26 cellular contexts compared by ENCODE assay signal in genomic region chr5:137283801-137284200, GRCh38.
DNase-seq lines count a peak whose midpoint lies in the region; ATAC-seq, FAIRE-seq and TF ChIP-seq lines count a peak whose summit lies in the region.
"Had no signal": no experiment of that assay in that cellular context is flagged by ENCODE, and none has a peak within 500 bp of the region (broad histone marks: within the 10 kb centered on the region; RNA-seq: fewer than 3 reads in every experiment).

No MANE protein-coding gene starts in this region.

- no peak overlapping the region for H3K4me3 ChIP-seq in pancreas
- H3K4me3 ChIP-seq: BLaER1, GM23338, K562, MG63, SK-N-MC had no signal

- ATAC-seq in pancreas, result peak; percentile 35 to 65 (median 44)
- no peak for ATAC-seq in activated T-cell treated with anti-CD3 and anti-CD28 coated beads, Interleukin-2, amount 50 U/mL, for 72 hours (replicated peaks in 1 of 2)
- ATAC-seq: GM23338, K562 had no signal

- no peaks in the 10 kb centered on the region for H3K36me3 Mint-ChIP-seq in activated T-cell treated with anti-CD3 and anti-CD28 coated beads, Interleukin-2, amount 50 U/mL, for 72 hours (ENCODE audit: insufficient read depth in 2 of 2)

- no peaks in the 10 kb centered on the region for H3K9me3 Mint-ChIP-seq in activated T-cell treated with anti-CD3 and anti-CD28 coated beads, Interleukin-2, amount 50 U/mL, for 72 hours
- H3K9me3 Mint-ChIP-seq: CD4-positive, alpha-beta T cell; GM23338; H9 had no signal

- no peaks in the 10 kb centered on the region for H3K4me1 Mint-ChIP-seq in activated T-cell treated with anti-CD3 and anti-CD28 coated beads, Interleukin-2, amount 50 U/mL, for 72 hours (ENCODE audit: low read depth)

- no peaks in the 10 kb centered on the region for H3K4me1 ChIP-seq in pancreas

- intact Hi-C loops in pancreas (cut with DNase I), result no loop called here

- no peaks in the 10 kb centered on the region for H3K36me3 ChIP-seq in pancreas
- H3K36me3 ChIP-seq: BLaER1 had no signal

- no peak for FAIRE-seq in pancreas (lab: Jason Lieb, UNC)
- FAIRE-seq: A204.1, D721Med, GM12891, HTR-8/SVneo, K562, RCC 7860 had no signal

- H3K27ac ChIP-seq in C4-2B (peak overlapping the region; percentile 79), pancreas (no peak overlapping the region)
- H3K27ac ChIP-seq: BLaER1, SK-N-MC had no signal

- no peak overlapping the region for H3K4me3 Mint-ChIP-seq in activated T-cell treated with anti-CD3 and anti-CD28 coated beads, Interleukin-2, amount 50 U/mL, for 72 hours
- H3K4me3 Mint-ChIP-seq: CD4-positive, alpha-beta T cell; GM23338; H9 had no signal

- no peaks in the 10 kb centered on the region for H3K9me3 ChIP-seq in pancreas
- H3K9me3 ChIP-seq: BLaER1, MG63 had no signal

- no peaks in the 10 kb centered on the region for H3K27me3 ChIP-seq in pancreas
- H3K27me3 ChIP-seq: BLaER1, MG63 had no signal

- 47 to 84% methylated on average over 2 of the region's 2 CpGs for WGBS in pancreas, 2 donors

- peaks cover 6% of the 10 kb centered on the region for H3K27me3 Mint-ChIP-seq in activated T-cell treated with anti-CD3 and anti-CD28 coated beads, Interleukin-2, amount 50 U/mL, for 72 hours (ENCODE audit: low read depth)

- H3K27ac Mint-ChIP-seq in activated T-cell treated with anti-CD3 and anti-CD28 coated beads, Interleukin-2, amount 50 U/mL, for 72 hours, result no peak overlapping the region
- H3K27ac Mint-ChIP-seq: CD4-positive, alpha-beta T cell; GM23338; H9 had no signal

- peak; percentile 3 for DNase-seq in NCI-H146 (lab: John Stamatoyannopoulos, UW)
- no peak for DNase-seq in NCI-H146 treated with DMSO at 0.1 percent for 48 hours (lab: John Stamatoyannopoulos, UW; ENCODE audit: unreplicated experiment)
- peak; percentile 54 for DNase-seq in NCI-H2196 (lab: John Stamatoyannopoulos, UW; ENCODE audit: unreplicated experiment)
- DNase-seq in pancreas, result no peak
- DNase-seq in activated T-cell treated with anti-CD3 and anti-CD28 coated beads, Interleukin-2, amount 50 U/mL, for 72 hours, result no peak
- DNase-seq in stimulated activated naive CD4-positive, alpha-beta T cell treated with Interleukin-2 at 50 U/mL for 16 hours (lab: John Stamatoyannopoulos, UW), result no peak
- DNase-seq: CD4-positive, alpha-beta T cell; DMS79 treated with DMSO at 0.1 percent for 48 hours; GF-D8; H9; Kasumi-1; MG63; NCI-H1105 treated with DMSO at 0.1 percent for 48 hours; NCI-H1694; NCI-H446; SIG-M5 had no signal

- TF ChIP-seq CTCF in C4-2B (conservative IDR thresholded peaks at IDR 0.05), result no peak
- TF ChIP-seq CTCF in pancreas (IDR thresholded peaks at IDR 0.05), result no peak

Comparison
In these comparisons a context has a peak if more than half of its experiments do, and no peak if none do; other contexts are left out.
1. DNase-seq: peak in NCI-H146 (single experiment) and NCI-H2196 (single experiment); none in NCI-H146 treated with DMSO at 0.1 percent for 48 hours (single experiment), pancreas (0 of 6), activated T-cell treated with anti-CD3 and anti-CD28 coated beads, Interleukin-2, amount 50 U/mL, for 72 hours (0 of 2) and stimulated activated naive CD4-positive, alpha-beta T cell treated with Interleukin-2 at 50 U/mL for 16 hours (single experiment).
2. ATAC-seq: peak in pancreas (4 of 4); none in activated T-cell treated with anti-CD3 and anti-CD28 coated beads, Interleukin-2, amount 50 U/mL, for 72 hours (0 of 2).